28 cellular contexts compared by ENCODE assay signal in genomic region chr4:147207941-147208340, GRCh38.
"Had no signal": no experiment of that assay in that cellular context is flagged by ENCODE, and none has a peak within 500 bp of the region (broad histone marks: within the 10 kb centered on the region; RNA-seq: fewer than 3 reads in every experiment).

No MANE protein-coding gene starts in this region.

- H3K9me3 ChIP-seq: adrenal gland, body of pancreas had no signal

- H3K4me1 Mint-ChIP-seq: activated B cell treated with CpG ODN at 0.5 μM for 24 hours; activated CD4-positive, alpha-beta T cell treated with anti-CD3 and anti-CD28 coated beads, Interleukin-2, amount 10 ng/mL, durations not matched to agents 24 days and 14 days; activated CD8-positive, alpha-beta memory T cell treated with anti-CD3 and anti-CD28 coated beads, Interleukin-2, amount 10 ng/mL, durations not matched to agents 7 days and 5 days; activated naive CD8-positive, alpha-beta T cell treated with anti-CD3 and anti-CD28 coated beads for 36 hours; activated T-helper 17 cell treated with anti-CD3 and anti-CD28 coated beads, Interleukin-2, amount 50 U/mL, for 72 hours; T-cell had no signal

- ATAC-seq: activated CD8-positive, alpha-beta memory T cell treated with anti-CD3 and anti-CD28 coated beads, Interleukin-2, amount 10 ng/mL, durations not matched to agents 7 days and 5 days; activated T-helper 17 cell treated with anti-CD3 and anti-CD28 coated beads, Interleukin-2, amount 50 U/mL, for 72 hours; body of pancreas; T-cell had no signal

- H3K4me3 Mint-ChIP-seq: activated B cell treated with CpG ODN at 0.5 μM for 24 hours; activated CD4-positive, alpha-beta T cell treated with anti-CD3 and anti-CD28 coated beads, Interleukin-2, amount 10 ng/mL, durations not matched to agents 24 days and 14 days; activated CD8-positive, alpha-beta memory T cell treated with anti-CD3 and anti-CD28 coated beads, Interleukin-2, amount 10 ng/mL, durations not matched to agents 7 days and 5 days; activated naive CD4-positive, alpha-beta T cell treated with anti-CD3 and anti-CD28 coated beads for 36 hours; activated naive CD8-positive, alpha-beta T cell treated with anti-CD3 and anti-CD28 coated beads for 36 hours; activated T-helper 17 cell treated with anti-CD3 and anti-CD28 coated beads, Interleukin-2, amount 50 U/mL, for 72 hours; T-cell had no signal

- H3K36me3 ChIP-seq: adrenal gland had no signal

- H3K36me3 Mint-ChIP-seq: activated CD8-positive, alpha-beta memory T cell treated with anti-CD3 and anti-CD28 coated beads, Interleukin-2, amount 10 ng/mL, durations not matched to agents 7 days and 5 days; activated naive CD8-positive, alpha-beta T cell treated with anti-CD3 and anti-CD28 coated beads for 36 hours; T-cell had no signal

- H3K4me1 ChIP-seq: adrenal gland, body of pancreas had no signal

- FAIRE-seq: bronchial epithelial cell, TTC549 had no signal

- H3K27ac Mint-ChIP-seq: activated B cell treated with CpG ODN at 0.5 μM for 24 hours; activated CD4-positive, alpha-beta T cell treated with anti-CD3 and anti-CD28 coated beads, Interleukin-2, amount 10 ng/mL, durations not matched to agents 24 days and 14 days; activated CD8-positive, alpha-beta memory T cell treated with anti-CD3 and anti-CD28 coated beads, Interleukin-2, amount 10 ng/mL, durations not matched to agents 7 days and 5 days; activated naive CD4-positive, alpha-beta T cell treated with anti-CD3 and anti-CD28 coated beads for 36 hours; activated naive CD8-positive, alpha-beta T cell treated with anti-CD3 and anti-CD28 coated beads for 36 hours; activated T-helper 17 cell treated with anti-CD3 and anti-CD28 coated beads, Interleukin-2, amount 50 U/mL, for 72 hours; T-cell had no signal

- H3K9me3 Mint-ChIP-seq: activated B cell treated with CpG ODN at 0.5 μM for 24 hours; activated CD4-positive, alpha-beta T cell treated with anti-CD3 and anti-CD28 coated beads, Interleukin-2, amount 10 ng/mL, durations not matched to agents 24 days and 14 days; activated naive CD4-positive, alpha-beta T cell treated with anti-CD3 and anti-CD28 coated beads for 36 hours; activated naive CD8-positive, alpha-beta T cell treated with anti-CD3 and anti-CD28 coated beads for 36 hours; activated T-helper 17 cell treated with anti-CD3 and anti-CD28 coated beads, Interleukin-2, amount 50 U/mL, for 72 hours had no signal

- H3K4me3 ChIP-seq: adrenal gland, body of pancreas, PC-9 had no signal

- DNase-seq: activated B cell treated with CpG ODN at 0.5 μM for 24 hours; activated CD4-positive, alpha-beta T cell treated with anti-CD3 and anti-CD28 coated beads for 1 hour; activated CD4-positive, alpha-beta T cell treated with anti-CD3 and anti-CD28 coated beads, Interleukin-2, amount 10 ng/mL, durations not matched to agents 24 days and 14 days; activated CD4-positive, alpha-beta T cell treated with anti-CD3 and anti-CD28 coated beads, Interleukin-2, amount 50 U/mL, for 48 hours; activated CD8-positive, alpha-beta memory T cell treated with anti-CD3 and anti-CD28 coated beads, Interleukin-2, amount 10 ng/mL, durations not matched to agents 7 days and 5 days; activated gamma-delta T cell; activated naive CD4-positive, alpha-beta T cell treated with anti-CD3 and anti-CD28 coated beads for 36 hours; activated naive CD8-positive, alpha-beta T cell treated with anti-CD3 and anti-CD28 coated beads for 36 hours; activated T-cell treated with anti-CD3 and anti-CD28 coated beads, Interleukin-2, amount 50 U/mL, for 48 hours; adrenal gland; aorta; body of pancreas; central memory CD4-positive, alpha-beta T cell; Kasumi-1; NCI-H1105 treated with DMSO at 0.1 percent for 48 hours; NCI-H1436 treated with DMSO at 0.1 percent for 48 hours; NCI-H187; NCI-H2081; NCI-H446; NCI-H524; PC-9; SHP77 treated with DMSO at 0.1 percent for 48 hours; T-cell; T-helper 2 cell; T1000 had no signal

- H3K27me3 Mint-ChIP-seq: activated B cell treated with CpG ODN at 0.5 μM for 24 hours; activated CD4-positive, alpha-beta T cell treated with anti-CD3 and anti-CD28 coated beads, Interleukin-2, amount 10 ng/mL, durations not matched to agents 24 days and 14 days; activated CD8-positive, alpha-beta memory T cell treated with anti-CD3 and anti-CD28 coated beads, Interleukin-2, amount 10 ng/mL, durations not matched to agents 7 days and 5 days; activated naive CD8-positive, alpha-beta T cell treated with anti-CD3 and anti-CD28 coated beads for 36 hours; activated T-helper 17 cell treated with anti-CD3 and anti-CD28 coated beads, Interleukin-2, amount 50 U/mL, for 72 hours; T-cell had no signal

- H3K27me3 ChIP-seq: adrenal gland, body of pancreas had no signal
